In genomic region chr1:100188617-100189016, GRCh38 we compare ENCODE assay signal across 9 cellular contexts. TPM values are rescaled to one million over a fixed set of nuclear protein-coding genes. Genes with fewer than 3 reads are reported as not detected.
DNase-seq lines count a peak whose midpoint lies in the region; ATAC-seq and TF ChIP-seq lines count a peak whose summit lies in the region.
"Had no signal": no experiment of that assay in that cellular context is flagged by ENCODE, and none has a peak within 500 bp of the region (broad histone marks: within the 10 kb centered on the region; RNA-seq: fewer than 3 reads in every experiment).

No MANE protein-coding gene starts in this region.

- H2AK9ac ChIP-seq in IMR-90 (replicated peaks; ENCODE audit: low read depth, low read length, poor library complexity): no peak overlapping the region

- H3K14ac ChIP-seq in IMR-90 (replicated peaks; ENCODE audit: low read depth, low read length): no peak overlapping the region

- H3K9me3 Mint-ChIP-seq in WTC11: no peaks in the 10 kb centered on the region
- no peaks in the 10 kb centered on the region for H3K9me3 Mint-ChIP-seq in activated naive CD4-positive, alpha-beta T cell treated with anti-CD3 and anti-CD28 coated beads, Interleukin-2, amount 10 ng/mL, durations not matched to agents 7 days and 5 days
- H3K9me3 Mint-ChIP-seq: central memory CD8-positive, alpha-beta T cell had no signal

- TF ChIP-seq CTCF in IMR-90 (conservative IDR thresholded peaks at IDR 0.05; ENCODE audit: low read depth, low read length) (no peak), adrenal gland (IDR thresholded peaks at IDR 0.05) (no peak), WTC11 (IDR thresholded peaks at IDR 0.05) (no peak)

- H3K4me3 ChIP-seq in IMR-90 (ENCODE audit: insufficient read depth, low read depth, low read length): no peak overlapping the region
- H3K4me3 ChIP-seq in adrenal gland: peak overlapping the region in 1 of 4 donors; percentile 17

- POLR2A ChIA-PET in IMR-90 (lab: Charles Lee; ENCODE audit: unreplicated experiment) (no interaction called here), WTC11 (lab: Charles Lee) (no interaction called here)

- no peak overlapping the region for H3K18ac ChIP-seq in IMR-90 (ENCODE audit: low read depth, low read length)

- H3K23ac ChIP-seq in IMR-90 (ENCODE audit: low read depth, low read length): no peak overlapping the region

- no peak overlapping the region for H3K27ac Mint-ChIP-seq in WTC11
- no peak overlapping the region for H3K27ac Mint-ChIP-seq in activated naive CD4-positive, alpha-beta T cell treated with anti-CD3 and anti-CD28 coated beads, Interleukin-2, amount 10 ng/mL, durations not matched to agents 7 days and 5 days

- peaks cover 5% of the 10 kb centered on the region for H3K4me1 ChIP-seq in IMR-90 (ENCODE audit: control insufficient read depth, insufficient read depth, low read length)
- H3K4me1 ChIP-seq in adrenal gland (replicated peaks in 1 of 2): peaks cover 18 to 26% of the 10 kb centered on the region in 2 donors

- H4K8ac ChIP-seq in IMR-90 (ENCODE audit: low read depth in 2 of 2, low read length in 2 of 2): no peak overlapping the region

- H2AK5ac ChIP-seq in IMR-90 (ENCODE audit: low read depth, low read length): no peak overlapping the region

- TF ChIP-seq RAD21 in IMR-90 (IDR thresholded peaks at IDR 0.05; ENCODE audit: low read length): no peak

- no peak overlapping the region for H3K27ac ChIP-seq in IMR-90 (ENCODE audit: insufficient read depth, low read length)
- H3K27ac ChIP-seq in adrenal gland: peak overlapping the region; percentile 8 to 87 (median 68)

- WGBS in IMR-90 (ENCODE audit: extremely low coverage in 2 of 2, insufficient read length in 1 of 2), 2 experiments: 33% methylated on average over 1 of the region's 3 CpGs; no CpG with 5 or more reads in 1 of the 2 experiments
- 16 to 31% (median 27%) methylated on average over 3 of the region's 3 CpGs for WGBS in adrenal gland, 4 donors

- H2BK5ac ChIP-seq in IMR-90 (ENCODE audit: low read depth, low read length, poor library complexity, severe bottlenecking): no peak overlapping the region

- H3K27me3 ChIP-seq in IMR-90 (ENCODE audit: control insufficient read depth, insufficient read depth, low read length) (no peaks in the 10 kb centered on the region), adrenal gland (no peaks in the 10 kb centered on the region)

- H3K9me1 ChIP-seq in IMR-90 (ENCODE audit: insufficient read depth, low read length): no peaks in the 10 kb centered on the region

- H3K9me3 ChIP-seq in IMR-90 (ENCODE audit: control insufficient read depth, insufficient read depth, low read length) (no peaks in the 10 kb centered on the region), adrenal gland (replicated peaks in 1 of 3) (no peaks in the 10 kb centered on the region)

- TF ChIP-seq POLR2A in IMR-90 (IDR thresholded peaks at IDR 0.05; ENCODE audit: low read depth, low read length): no peak
- TF ChIP-seq POLR2A in adrenal gland (IDR thresholded peaks at IDR 0.05): peak in 1 of 2 donors; percentile 26

- no peaks in the 10 kb centered on the region for H4K20me1 ChIP-seq in IMR-90 (ENCODE audit: insufficient read depth, low read length)

- in situ Hi-C loops in IMR-90 (cut with MboI; ENCODE audit: low sequenced_read_pairs): no loop called here

- no peaks in the 10 kb centered on the region for H3K79me1 ChIP-seq in IMR-90 (ENCODE audit: low read depth in 1 of 2, low read length in 2 of 2)

- no peak overlapping the region for H4K5ac ChIP-seq in IMR-90 (ENCODE audit: low read depth, low read length)

- intact Hi-C loops in IMR-90 (cut with micrococcal nuclease): no loop called here
- intact Hi-C loops in adrenal gland (cut with DNase I): no loop called here

- no peak overlapping the region; the same call in 1 of the 2 replicates for H3K4me2 ChIP-seq in IMR-90 (ENCODE audit: low read depth, low read length)

- CTCF ChIA-PET in IMR-90 (lab: Yijun Ruan, JAX): interaction anchor here (0.6 kb wide), 1 partner anchor 61 kb away, joined by 3 read pairs; the partner anchor contains the start of gene DBT
- CTCF ChIA-PET in WTC11 (lab: Charles Lee): no interaction called here
- CTCF ChIA-PET in activated naive CD4-positive, alpha-beta T cell treated with anti-CD3 and anti-CD28 coated beads, Interleukin-2, amount 10 ng/mL, durations not matched to agents 7 days and 5 days (lab: Charles Lee): no interaction called here

- no peak overlapping the region for H3K56ac ChIP-seq in IMR-90 (ENCODE audit: extremely low read depth, insufficient read depth, low read length)

- no peaks in the 10 kb centered on the region for H3K36me3 Mint-ChIP-seq in WTC11
- H3K36me3 Mint-ChIP-seq in activated naive CD4-positive, alpha-beta T cell treated with anti-CD3 and anti-CD28 coated beads, Interleukin-2, amount 10 ng/mL, durations not matched to agents 7 days and 5 days: peaks cover 7% of the 10 kb centered on the region

- no peak overlapping the region for H2AFZ ChIP-seq in IMR-90 (replicated peaks; ENCODE audit: low read length, poor library complexity)

- no peaks in the 10 kb centered on the region for H3K4me1 Mint-ChIP-seq in WTC11
- no peaks in the 10 kb centered on the region for H3K4me1 Mint-ChIP-seq in activated naive CD4-positive, alpha-beta T cell treated with anti-CD3 and anti-CD28 coated beads, Interleukin-2, amount 10 ng/mL, durations not matched to agents 7 days and 5 days
- H3K4me1 Mint-ChIP-seq: central memory CD8-positive, alpha-beta T cell had no signal

- H3K27me3 Mint-ChIP-seq in WTC11 (ENCODE audit: low read depth): no peaks in the 10 kb centered on the region
- H3K27me3 Mint-ChIP-seq in activated naive CD4-positive, alpha-beta T cell treated with anti-CD3 and anti-CD28 coated beads, Interleukin-2, amount 10 ng/mL, durations not matched to agents 7 days and 5 days: no peaks in the 10 kb centered on the region
- H3K27me3 Mint-ChIP-seq: central memory CD8-positive, alpha-beta T cell had no signal

- H2BK15ac ChIP-seq in IMR-90 (ENCODE audit: low read depth, low read length): no peak overlapping the region

- H3K36me3 ChIP-seq in IMR-90 (ENCODE audit: control insufficient read depth, insufficient read depth, low read length) (no peaks in the 10 kb centered on the region), adrenal gland (replicated peaks in 1 of 2) (no peaks in the 10 kb centered on the region)

- ATAC-seq in IMR-90 (ENCODE audit: low read depth) (peak; percentile 68), HG03039 (IDR thresholded peaks at IDR 0.05; ENCODE audit: unreplicated experiment) (no peak), WTC11 (no peak; the same call in 1 of the 2 replicates)

- H2BK120ac ChIP-seq in IMR-90 (ENCODE audit: low read depth, low read length): no peak overlapping the region

- H4K91ac ChIP-seq in IMR-90 (ENCODE audit: insufficient read depth, low read depth, low read length): no peak overlapping the region

- H3K4me3 Mint-ChIP-seq in WTC11: no peak overlapping the region
- no peak overlapping the region for H3K4me3 Mint-ChIP-seq in activated naive CD4-positive, alpha-beta T cell treated with anti-CD3 and anti-CD28 coated beads, Interleukin-2, amount 10 ng/mL, durations not matched to agents 7 days and 5 days
- H3K4me3 Mint-ChIP-seq: central memory CD8-positive, alpha-beta T cell had no signal

- dilution Hi-C loops in IMR-90 (cut with HindIII; ENCODE audit: low sequenced_read_pairs, unreplicated experiment): no loop called here

- no peak overlapping the region for H2BK20ac ChIP-seq in IMR-90 (ENCODE audit: low read depth, low read length)

- H3K4ac ChIP-seq in IMR-90 (ENCODE audit: low read depth, low read length): no peak overlapping the region

- H3K9ac ChIP-seq in IMR-90 (ENCODE audit: low read depth, low read length): no peak overlapping the region

- DNase-seq in GM04504 (ENCODE audit: low read depth) (peak; percentile 75), IMR-90 (peak; percentile 73), adrenal gland (peak; percentile 36 to 81 (median 67)), medulla oblongata (ENCODE audit: extremely low spot score) (peak; percentile 85), WTC11 (ENCODE audit: low spot score) (no peak)
- no peak for DNase-seq in activated naive CD4-positive, alpha-beta T cell treated with anti-CD3 and anti-CD28 coated beads, Interleukin-2, amount 10 ng/mL, durations not matched to agents 7 days and 5 days
- no peak for DNase-seq in stimulated activated naive CD4-positive, alpha-beta T cell treated with Interleukin-2 at 50 U/mL for 16 hours (lab: John Stamatoyannopoulos, UW)

- BruUV-seq in IMR-90 (replicated peaks; lab: Mats Ljungman, UMichigan): no TSS peak

TF ChIP-seq in IMR-90, 13 proteins besides CTCF, POLR2A, EP300 and RAD21 (continues in another document):
- TF ChIP-seq RFX5 (IDR thresholded peaks at IDR 0.05; ENCODE audit: low read depth, low read length): no peak
- no peak for TF ChIP-seq CHD1 (IDR thresholded peaks at IDR 0.05; ENCODE audit: low read depth, low read length)
- TF ChIP-seq MXI1 (IDR thresholded peaks at IDR 0.05; ENCODE audit: borderline replicate concordance, low read depth, low read length): no peak

TF ChIP-seq in WTC11, 78 proteins besides CTCF, POLR2A, EP300 and RAD21 (continues in another document):
- no peak for TF ChIP-seq NR3C1 (CRISPR knock-in tag; conservative IDR thresholded peaks at IDR 0.05; ENCODE audit: low read depth)

RNA-seq across cellular contexts. Expression of gene LRRC39, which starts 10.6 kb away (rescaled TPM):
- total RNA-seq in IMR-90 (2012; rRNA removed): 0.36 and 0.56 TPM in 2 replicates
- 0.16 and 0.48 TPM in 2 replicates for polyA plus RNA-seq in IMR-90 (2012; rRNA removed)
- polyA plus RNA-seq in IMR-90 (2012; cell fraction: cytosol; rRNA removed): not detected in 2 replicates
- 0.34 and 4.7 TPM in 2 replicates for polyA plus RNA-seq in IMR-90 (2012; cell fraction: nucleus; rRNA removed; ENCODE audit: low replicate concordance)
- total RNA-seq in adrenal gland: 10 to 100 TPM in 5 of 8 donors, 1 to 10 TPM in 3; 1.3 to 26.4 (median 11.7) TPM
- 10 to 100 TPM in 2 of 3 donors, 1 to 10 TPM in 1; 3.4 to 52.0 (median 10.3) TPM for polyA plus RNA-seq in adrenal gland
- 0.25 to 0.46 TPM (median 0.27 TPM) in 3 replicates for total RNA-seq in WTC11 (2021)

RNA-seq across cellular contexts. Expression of gene TRMT13, which starts 55.7 kb away (rescaled TPM):
- 5.2 and 12.8 TPM in 2 replicates for total RNA-seq in IMR-90 (2012; rRNA removed)
- polyA plus RNA-seq in IMR-90 (2012; rRNA removed): 5.5 and 7.7 TPM in 2 replicates
- 0.32 and 0.61 TPM in 2 replicates for polyA plus RNA-seq in IMR-90 (2012; cell fraction: cytosol; rRNA removed)
- 1.3 and 18.6 TPM in 2 replicates for polyA plus RNA-seq in IMR-90 (2012; cell fraction: nucleus; rRNA removed; ENCODE audit: low replicate concordance)
- total RNA-seq in adrenal gland: 10 to 100 TPM in 5 of 8 donors, 1 to 10 TPM in 2, under 1 TPM in 1; 0.72 to 19.7 (median 12.5) TPM
- 10 to 100 TPM in 2 of 3 donors, 1 to 10 TPM in 1; 9.6 to 18.2 (median 14.6) TPM for polyA plus RNA-seq in adrenal gland
- 10.7 to 12.8 TPM (median 12.7 TPM) in 3 replicates for total RNA-seq in WTC11 (2021)

RNA-seq across cellular contexts. Expression of gene SASS6, which starts 55.9 kb away (rescaled TPM):
- total RNA-seq in IMR-90 (2012; rRNA removed) (2.7 and 5.0 TPM in 2 replicates), adrenal gland (1 to 10 TPM; 1.1 to 3.7 (median 3.0) TPM), WTC11 (2021) (13.0 to 13.6 TPM (median 13.6 TPM) in 3 replicates)
- polyA plus RNA-seq in IMR-90 (2012; rRNA removed) (0.69 and 1.1 TPM in 2 replicates), adrenal gland (1 to 10 TPM; 1.1 to 3.4 (median 1.7) TPM)
- polyA plus RNA-seq in IMR-90 (2012; cell fraction: cytosol; rRNA removed): 0.05 and 0.06 TPM in 2 replicates
- 0.09 and 0.83 TPM in 2 replicates for polyA plus RNA-seq in IMR-90 (2012; cell fraction: nucleus; rRNA removed; ENCODE audit: low replicate concordance)

Comparison
In these comparisons a context has a peak if more than half of its experiments do, and no peak if none do; other contexts are left out.
1. DNase-seq: peak in GM04504 (single experiment), IMR-90 (single experiment), adrenal gland (7 of 7) and medulla oblongata (single experiment); none in WTC11 (single experiment), activated naive CD4-positive, alpha-beta T cell treated with anti-CD3 and anti-CD28 coated beads, Interleukin-2, amount 10 ng/mL, durations not matched to agents 7 days and 5 days (single experiment) and stimulated activated naive CD4-positive, alpha-beta T cell treated with Interleukin-2 at 50 U/mL for 16 hours (single experiment).